12 cellular contexts compared by ENCODE assay signal in the genomic region with DNA sequence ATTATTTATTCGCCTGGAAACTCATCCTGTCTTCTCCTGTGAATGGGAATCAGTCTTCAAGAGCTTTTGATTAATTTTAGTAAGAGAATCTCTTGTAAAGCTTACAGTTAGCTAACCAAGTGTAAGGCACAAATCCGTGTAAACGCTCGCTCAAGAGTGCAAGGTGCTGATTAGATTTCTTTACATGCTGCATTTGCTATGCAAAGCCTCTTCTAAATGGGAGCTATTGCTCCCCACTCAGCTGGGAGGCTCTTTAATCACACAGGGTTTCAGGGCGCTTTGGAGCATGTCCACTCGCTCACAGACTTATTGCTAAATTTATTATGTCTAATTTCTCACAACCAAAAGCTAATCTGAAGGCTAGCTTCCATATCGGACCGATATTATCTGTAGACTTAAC. TPM values are rescaled to one million over a fixed set of nuclear protein-coding genes. Genes with fewer than 3 reads are reported as not detected.
DNase-seq lines count a peak whose midpoint lies in the region; ATAC-seq and TF ChIP-seq lines count a peak whose summit lies in the region.
"Had no signal": no experiment of that assay in that cellular context is flagged by ENCODE, and none has a peak within 500 bp of the region (broad histone marks: within the 10 kb centered on the region; RNA-seq: fewer than 3 reads in every experiment).

No MANE protein-coding gene starts in this region.

- H3K27ac ChIP-seq in lower lobe of right lung (no peak overlapping the region), temporal lobe (ENCODE audit: low read depth, low read length) (peak overlapping the region; percentile 40)

- H3K4me1 ChIP-seq in lower lobe of right lung: peaks cover 24% of the 10 kb centered on the region

- peaks cover 46 to 54% of the 10 kb centered on the region in 2 donors for H3K27me3 Mint-ChIP-seq in T-cell

- H3K4me3 ChIP-seq in cardiac fibroblast (replicated peaks in 1 of 2; ENCODE audit: low read depth in 2 of 2, low read length in 2 of 2) (peak overlapping the region; percentile 83 to 93), lower lobe of right lung (peak overlapping the region; percentile 58)

- ATAC-seq in lower lobe of right lung: no peak
- ATAC-seq in T-cell (replicated peaks in 1 of 4): no peak
- ATAC-seq in GM21526 (IDR thresholded peaks at IDR 0.05; ENCODE audit: low FRiP score, unreplicated experiment): no peak

- no peak overlapping the region for H3K4me3 Mint-ChIP-seq in T-cell
- H3K4me3 Mint-ChIP-seq: activated CD4-positive, alpha-beta T cell treated with anti-CD3 and anti-CD28 coated beads, Interleukin-2, amount 10 ng/mL, durations not matched to agents 7 days and 5 days had no signal

- H3K4me1 Mint-ChIP-seq in T-cell: peaks cover 7 to 12% (median 9%) of the 10 kb centered on the region in 3 donors

- H3K27ac Mint-ChIP-seq in T-cell: no peak overlapping the region
- H3K27ac Mint-ChIP-seq: activated CD4-positive, alpha-beta T cell treated with anti-CD3 and anti-CD28 coated beads, Interleukin-2, amount 10 ng/mL, durations not matched to agents 7 days and 5 days had no signal

- peak; percentile 40 for DNase-seq in NCI-H345 (lab: John Stamatoyannopoulos, UW)
- no peak for DNase-seq in NCI-H345 treated with DMSO at 0.1 percent for 48 hours (lab: John Stamatoyannopoulos, UW; ENCODE audit: unreplicated experiment)
- peak in 1 of 2 donors; percentile 12 for DNase-seq in cardiac fibroblast (ENCODE audit: low read depth in 2 of 2)
- DNase-seq in lower lobe of right lung: no peak
- DNase-seq in T-cell: no peak
- no peak for DNase-seq in activated CD8-positive, alpha-beta memory T cell treated with anti-CD3 and anti-CD28 coated beads, Interleukin-2, amount 50 U/mL, for 48 hours
- DNase-seq: activated CD4-positive, alpha-beta T cell treated with anti-CD3 and anti-CD28 coated beads, Interleukin-2, amount 10 ng/mL, durations not matched to agents 7 days and 5 days; aorta; NK-92 treated with Interleukin-12 subunit alpha and Interleukin-12 subunit beta, amount 100 ng/mL, for 24 hours; stimulated activated CD4-positive, alpha-beta T cell treated with anti-CD3 and anti-CD28 coated beads, Interleukin-4, amount 100 ng/mL, for 1 hour had no signal

- POLR2A ChIA-PET in T-cell (lab: Charles Lee): interaction anchor here (0.5 kb wide), 2 partner anchors 125 to 1016 kb away, joined by 3 to 4 read pairs; no protein-coding TSS in a partner anchor

- H3K27me3 ChIP-seq in lower lobe of right lung (ENCODE audit: low read depth): peaks cover 59% of the 10 kb centered on the region

- H3K9me3 Mint-ChIP-seq in T-cell: peaks cover 0 to 4% (median 0%) of the 10 kb centered on the region in 3 donors

- intact Hi-C loops in lower lobe of right lung (cut with DNase I): no loop called here

- no peaks in the 10 kb centered on the region for H3K36me3 Mint-ChIP-seq in T-cell

- CTCF ChIA-PET in T-cell (lab: Charles Lee): interaction anchor here (0.9 to 1.2 kb wide), 2 partner anchors 11 to 13 kb away, joined by 3 read pairs; no protein-coding TSS in a partner anchor

- no peaks in the 10 kb centered on the region for H3K36me3 ChIP-seq in lower lobe of right lung

- TF ChIP-seq CTCF in cardiac fibroblast (IDR thresholded peaks at IDR 0.05; ENCODE audit: low read depth, low read length): no peak
- TF ChIP-seq CTCF in lower lobe of right lung (IDR thresholded peaks at IDR 0.05): no peak

- H3K9me3 ChIP-seq in lower lobe of right lung: no peaks in the 10 kb centered on the region

RNA-seq across cellular contexts. Expression of a gene that starts 5.0 kb away (rescaled TPM):
- total RNA-seq in lower lobe of right lung (14.3 TPM), temporal lobe (56.8 TPM), T-cell (under 1 TPM in 3 of 5 donors, not detected in 2; 0.03 to 0.35 (median 0.06) TPM)
- total RNA-seq: activated CD4-positive, alpha-beta T cell treated with anti-CD3 and anti-CD28 coated beads, Interleukin-2, amount 10 ng/mL, durations not matched to agents 7 days and 5 days had no signal

Comparison
In these comparisons a context has a peak if more than half of its experiments do, and no peak if none do; other contexts are left out.
1. RNA of a gene that starts 5.0 kb away (total RNA-seq): 56.8 TPM in temporal lobe (single experiment) and 14.3 TPM in lower lobe of right lung (single experiment); 0.03 to 0.35 TPM in T-cell; every median in the first group is over 10 times any median in the second.